Comparison of ENCODE assay signal across 8 cellular contexts in genomic region chr5:151315998-151316597, GRCh38. TPM values are rescaled to one million over a fixed set of nuclear protein-coding genes. Genes with fewer than 3 reads are reported as not detected.
DNase-seq lines count a peak whose midpoint lies in the region; ATAC-seq and TF ChIP-seq lines count a peak whose summit lies in the region.

No MANE protein-coding gene starts in this region.

- TF ChIP-seq POLR2A in gastrocnemius medialis (IDR thresholded peaks at IDR 0.05) = no peak

- 0 out of 2 replicates have a peak, but pooled peaks cover 6% of the 10 kb centered on the region for H3K4me1 ChIP-seq in DOHH2 (ENCODE audit: control insufficient read depth, low read length)
- H3K4me1 ChIP-seq in right atrium auricular region = no peaks in the 10 kb centered on the region
- H3K4me1 ChIP-seq in gastrocnemius medialis = no peaks in the 10 kb centered on the region

- 0 out of 2 replicates have a peak overlapping the region, but pooled peaks have one; percentile 16 for H3K4me2 ChIP-seq in DOHH2 (ENCODE audit: low read length)

- no peaks in the 10 kb centered on the region for H4K20me1 ChIP-seq in DOHH2 (ENCODE audit: control insufficient read depth, insufficient read depth, low read depth, low read length)

- in situ Hi-C loops in gastrocnemius medialis (cut with MboI; ENCODE audit: low sequenced_read_pairs in 4 of 4) = no loop called here

- H3K27me3 ChIP-seq in DOHH2 (ENCODE audit: control insufficient read depth, low read length) (peaks cover 6% of the 10 kb centered on the region; the same call in 1 of the 2 replicates), HL-60 (ENCODE audit: insufficient read depth, poor library complexity, severe bottlenecking) (no peaks in the 10 kb centered on the region), right atrium auricular region (no peaks in the 10 kb centered on the region), gastrocnemius medialis (no peaks in the 10 kb centered on the region)

- H3K27ac ChIP-seq in DOHH2 (ENCODE audit: low read depth, low read length) (no peak overlapping the region), HL-60 (replicated peaks) (no peak overlapping the region), right atrium auricular region (no peak overlapping the region), gastrocnemius medialis (peak overlapping the region in 2 of 4 donors; percentile 24 to 52)

- H3K79me2 ChIP-seq in DOHH2 (ENCODE audit: control insufficient read depth, low read length) = no peaks in the 10 kb centered on the region

- TF ChIP-seq CTCF in DOHH2 (IDR thresholded peaks at IDR 0.05; ENCODE audit: low read depth, low read length, poor library complexity, severe bottlenecking) (peak; percentile 94), HL-60 (IDR thresholded peaks at IDR 0.05; ENCODE audit: insufficient read depth, low read length) (peak; percentile 82), right atrium auricular region (IDR thresholded peaks at IDR 0.05) (peak; percentile 85 to 88), gastrocnemius medialis (IDR thresholded peaks at IDR 0.05 in 4 of 5, conservative IDR thresholded peaks at IDR 0.05 in 1 of 5) (peak; percentile 72 to 95 (median 78))

- H3K9me2 ChIP-seq in DOHH2 (replicated peaks; ENCODE audit: control insufficient read depth, low read length) = no peaks in the 10 kb centered on the region

- H3F3A ChIP-seq in DOHH2 (ENCODE audit: control insufficient read depth, insufficient read depth) = no peaks in the 10 kb centered on the region

- ATAC-seq in GM19463 (IDR thresholded peaks at IDR 0.05; ENCODE audit: unreplicated experiment) (peak; percentile 75), gastrocnemius medialis (peak; percentile 63 to 81)

- intact Hi-C loops in gastrocnemius medialis (cut with DNase I; ENCODE audit: low total_unique reads) = no loop called here

- H3K4me3 ChIP-seq in DOHH2 (ENCODE audit: low read length) (no peak overlapping the region), HL-60 (replicated peaks; ENCODE audit: insufficient read depth, low read length) (no peak overlapping the region), right atrium auricular region (no peak overlapping the region), gastrocnemius medialis (no peak overlapping the region)

- peak; percentile 17 to 74 for DNase-seq in HL-60 (ENCODE audit: low read depth in 1 of 2, low spot score in 1 of 2)
- peak; percentile 47 for DNase-seq in SK-N-DZ (ENCODE audit: low spot score)
- peak; percentile 17 for DNase-seq in activated naive CD8-positive, alpha-beta T cell treated with anti-CD3 and anti-CD28 coated beads, Interleukin-2, amount 50 U/mL, for 16 hours (ENCODE audit: low read depth, low spot score)
- DNase-seq in right atrium auricular region (ENCODE audit: low spot score) = peak; percentile 79
- DNase-seq in gastrocnemius medialis = peak; percentile 32 to 77
- DNase-seq in GF-D8 (lab: John Stamatoyannopoulos, UW) = no peak

- no peaks in the 10 kb centered on the region for H3K9me3 ChIP-seq in DOHH2 (ENCODE audit: control insufficient read depth, insufficient read depth, low read length)
- peaks cover 0 to 3% of the 10 kb centered on the region in 2 donors for H3K9me3 ChIP-seq in right atrium auricular region
- no peaks in the 10 kb centered on the region for H3K9me3 ChIP-seq in gastrocnemius medialis

- no peaks in the 10 kb centered on the region for H3K36me3 ChIP-seq in DOHH2 (ENCODE audit: control insufficient read depth, low read length)
- no peaks in the 10 kb centered on the region for H3K36me3 ChIP-seq in right atrium auricular region
- H3K36me3 ChIP-seq in gastrocnemius medialis = peaks cover 0 to 23% of the 10 kb centered on the region in 2 donors

RNA-seq across cellular contexts. Expression of gene SLC36A3, which starts 12.5 kb away (rescaled TPM):
- not detected in 2 replicates for polyA plus RNA-seq in SK-N-DZ (2014; cell fraction: cytosol; rRNA removed)
- polyA plus RNA-seq in SK-N-DZ (2014; cell fraction: nucleus; rRNA removed) = not detected in 2 replicates
- total RNA-seq in right atrium auricular region (not detected), gastrocnemius medialis (not detected)

RNA-seq across cellular contexts. Expression of gene SLC36A2, which starts 31.3 kb away (rescaled TPM):
- not detected in 2 replicates for polyA plus RNA-seq in SK-N-DZ (2014; cell fraction: cytosol; rRNA removed)
- not detected in 2 replicates for polyA plus RNA-seq in SK-N-DZ (2014; cell fraction: nucleus; rRNA removed)
- total RNA-seq in right atrium auricular region (not detected), gastrocnemius medialis (10 to 100 TPM in 3 of 4 donors, 1 to 10 TPM in 1; 8.8 to 22.9 (median 16.4) TPM)

Comparison
In these comparisons a context has a peak if more than half of its experiments do, and no peak if none do; other contexts are left out.
1. RNA of gene SLC36A2, which starts 31.3 kb away (total RNA-seq): 8.8 to 22.9 TPM in gastrocnemius medialis; not detected in right atrium auricular region; every median in the first group is over 4 times any median in the second.
2. Peak in every context shown above with its lines, with median percentiles within 50 percentile points of each other: CTCF ChIP-seq.